Comparison of ENCODE assay signal across 24 cellular contexts in the genomic region with DNA sequence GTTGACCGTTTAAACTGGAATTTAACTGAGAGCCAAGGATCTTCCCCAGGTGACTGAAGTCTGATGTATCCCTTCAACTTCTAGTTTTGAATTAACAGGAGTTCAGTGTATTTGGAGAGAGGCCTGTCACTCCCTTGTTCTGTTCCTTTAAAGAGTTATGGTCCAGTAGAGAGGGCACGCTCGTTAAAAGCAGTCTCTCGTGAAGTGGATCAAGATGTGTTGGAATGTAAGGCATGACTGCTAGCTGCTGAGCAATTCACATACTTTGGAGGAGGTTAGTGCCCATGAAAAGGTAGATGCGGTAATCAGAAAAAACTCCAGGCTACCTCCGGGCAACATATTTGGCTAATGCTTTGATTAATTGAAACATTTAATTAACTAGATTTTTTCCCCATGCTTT.
"Had no signal": no experiment of that assay in that cellular context is flagged by ENCODE, and none has a peak within 500 bp of the region (broad histone marks: within the 10 kb centered on the region; RNA-seq: fewer than 3 reads in every experiment).

No MANE protein-coding gene starts in this region.

- H3K4me1 Mint-ChIP-seq: activated B cell treated with CpG ODN at 0.5 μM for 24 hours; activated naive CD8-positive, alpha-beta T cell treated with anti-CD3 and anti-CD28 coated beads for 36 hours; central memory CD8-positive, alpha-beta T cell; naive thymus-derived CD4-positive, alpha-beta T cell had no signal

- H3K27ac Mint-ChIP-seq: activated B cell treated with CpG ODN at 0.5 μM for 24 hours; activated CD8-positive, alpha-beta T cell treated with anti-CD3 and anti-CD28 coated beads, Interleukin-2, amount 10 ng/mL, durations not matched to agents 7 days and 5 days; activated naive CD8-positive, alpha-beta T cell treated with anti-CD3 and anti-CD28 coated beads for 36 hours; brain; naive thymus-derived CD4-positive, alpha-beta T cell; T-helper 1 cell treated with Interleukin-12 subunit alpha and Interleukin-12 subunit beta and Interleukin-4 antibody, amounts not matched to agents 30 μg/mL and 1 μg/mL, for 36 hours had no signal

- H3K27ac ChIP-seq: coronary artery, esophagus muscularis mucosa, hepatocyte, neutrophil, parathyroid adenoma, right atrium auricular region, skin epidermis, transverse colon had no signal

- H3K27me3 Mint-ChIP-seq: activated B cell treated with CpG ODN at 0.5 μM for 24 hours had no signal

- H3K4me1 ChIP-seq: esophagus muscularis mucosa, parathyroid adenoma, right atrium auricular region had no signal

- ATAC-seq: activated CD8-positive, alpha-beta T cell treated with anti-CD3 and anti-CD28 coated beads, Interleukin-2, amount 10 ng/mL, durations not matched to agents 7 days and 5 days; mucosa of descending colon; naive thymus-derived CD4-positive, alpha-beta T cell had no signal

- H3K4me3 Mint-ChIP-seq: activated B cell treated with CpG ODN at 0.5 μM for 24 hours; activated CD8-positive, alpha-beta T cell treated with anti-CD3 and anti-CD28 coated beads, Interleukin-2, amount 10 ng/mL, durations not matched to agents 7 days and 5 days; activated naive CD8-positive, alpha-beta T cell treated with anti-CD3 and anti-CD28 coated beads for 36 hours; brain; central memory CD8-positive, alpha-beta T cell; naive thymus-derived CD4-positive, alpha-beta T cell; T-helper 1 cell treated with Interleukin-12 subunit alpha and Interleukin-12 subunit beta and Interleukin-4 antibody, amounts not matched to agents 30 μg/mL and 1 μg/mL, for 36 hours had no signal

- H3K36me3 ChIP-seq: esophagus muscularis mucosa, neutrophil, right atrium auricular region, transverse colon had no signal

- H3K9me3 ChIP-seq: esophagus muscularis mucosa, mucosa of descending colon, neutrophil, right atrium auricular region, transverse colon had no signal

- DNase-seq: activated B cell treated with CpG ODN at 0.5 μM for 24 hours; activated CD4-positive, alpha-beta T cell treated with anti-CD3 and anti-CD28 coated beads for 48 hours; activated CD8-positive, alpha-beta memory T cell treated with anti-CD3 and anti-CD28 coated beads, Interleukin-2, amount 50 U/mL, for 48 hours; activated CD8-positive, alpha-beta T cell treated with anti-CD3 and anti-CD28 coated beads, Interleukin-2, amount 10 ng/mL, durations not matched to agents 7 days and 5 days; activated naive CD8-positive, alpha-beta T cell treated with anti-CD3 and anti-CD28 coated beads for 36 hours; amygdala; islet precursor cell; mucosa of descending colon; naive thymus-derived CD4-positive, alpha-beta T cell; stimulated activated CD4-positive, alpha-beta T cell treated with anti-CD3 and anti-CD28 coated beads, Interleukin-15, amount 100 ng/mL, for 24 hours; stimulated activated CD4-positive, alpha-beta T cell treated with anti-CD3 and anti-CD28 coated beads, Interleukin-4, amount 100 ng/mL, for 1 hour; stimulated activated naive CD4-positive, alpha-beta T cell; transverse colon had no signal

- H3K36me3 Mint-ChIP-seq: activated naive CD8-positive, alpha-beta T cell treated with anti-CD3 and anti-CD28 coated beads for 36 hours; brain; naive thymus-derived CD4-positive, alpha-beta T cell had no signal

- H3K27me3 ChIP-seq: esophagus muscularis mucosa, hepatocyte, right atrium auricular region, transverse colon had no signal

- FAIRE-seq: TTC549 had no signal

- H3K4me3 ChIP-seq: coronary artery, esophagus muscularis mucosa, hepatocyte, mucosa of descending colon, right atrium auricular region, skin epidermis, transverse colon had no signal

- H3K9me3 Mint-ChIP-seq: activated B cell treated with CpG ODN at 0.5 μM for 24 hours; activated naive CD8-positive, alpha-beta T cell treated with anti-CD3 and anti-CD28 coated beads for 36 hours; brain; central memory CD8-positive, alpha-beta T cell; T-helper 1 cell treated with Interleukin-12 subunit alpha and Interleukin-12 subunit beta and Interleukin-4 antibody, amounts not matched to agents 30 μg/mL and 1 μg/mL, for 36 hours had no signal
